In genomic region chr5:174722500-174722899, GRCh38 we compare ENCODE assay signal across 24 cellular contexts. TPM values are rescaled to one million over a fixed set of nuclear protein-coding genes. Genes with fewer than 3 reads are reported as not detected.
DNase-seq lines count a peak whose midpoint lies in the region; ATAC-seq, FAIRE-seq and TF ChIP-seq lines count a peak whose summit lies in the region.
"Had no signal": no experiment of that assay in that cellular context is flagged by ENCODE, and none has a peak within 500 bp of the region (broad histone marks: within the 10 kb centered on the region; RNA-seq: fewer than 3 reads in every experiment).

No MANE protein-coding gene starts in this region.

- no peak overlapping the region for H2BK120ac ChIP-seq in H1 (replicated peaks; ENCODE audit: low read depth, low read length)
- no peak overlapping the region for H2BK120ac ChIP-seq in trophoblast cell (ENCODE audit: insufficient read depth, low read length, poor library complexity)

- no peak overlapping the region for H3K18ac ChIP-seq in H1 (ENCODE audit: extremely low read depth, low read length)
- H3K18ac ChIP-seq in trophoblast cell (ENCODE audit: low read length): no peak overlapping the region

- ATAC-seq in GM23338: no peak
- ATAC-seq: Right ventricle myocardium inferior had no signal

- H3F3A ChIP-seq in GM23338 (replicated peaks; ENCODE audit: low read depth): peaks cover 33% of the 10 kb centered on the region

- no peak for TF ChIP-seq EP300 in H1 (IDR thresholded peaks at IDR 0.05; ENCODE audit: borderline replicate concordance in 1 of 2, low read depth in 2 of 2, low read length in 2 of 2)

- peaks cover 96% of the 10 kb centered on the region for H3K27me3 Mint-ChIP-seq in GM23338 (ENCODE audit: insufficient read depth, low read depth, poor library complexity)
- peaks cover 100% of the 10 kb centered on the region for H3K27me3 Mint-ChIP-seq in nephron (ENCODE audit: low read depth)

- H2AK5ac ChIP-seq in H1 (ENCODE audit: low read depth, low read length): no peak overlapping the region
- no peak overlapping the region for H2AK5ac ChIP-seq in trophoblast cell (ENCODE audit: low read length)

- H3K27ac Mint-ChIP-seq in GM23338 (no peak overlapping the region), nephron (no peak overlapping the region)
- H3K27ac Mint-ChIP-seq: CD4-positive, alpha-beta T cell; H9 had no signal

- H3K9me3 ChIP-seq in H1 (ENCODE audit: insufficient read depth in 2 of 2, low read depth in 1 of 2, low read length in 1 of 2) (no peaks in the 10 kb centered on the region), trophoblast cell (ENCODE audit: insufficient read depth, low read depth, low read length) (no peaks in the 10 kb centered on the region)
- H3K9me3 ChIP-seq: MG63 had no signal

- no peak overlapping the region for H2BK15ac ChIP-seq in H1 (ENCODE audit: low read length)

- H2BK12ac ChIP-seq in H1 (ENCODE audit: low read depth, low read length): no peak overlapping the region
- no peak overlapping the region for H2BK12ac ChIP-seq in trophoblast cell (ENCODE audit: low read length)

- H3K14ac ChIP-seq in H1 (ENCODE audit: insufficient read length): no peak overlapping the region
- no peak overlapping the region for H3K14ac ChIP-seq in trophoblast cell (ENCODE audit: low read length)

- no peak overlapping the region for H3K56ac ChIP-seq in H1 (replicated peaks; ENCODE audit: insufficient read length, low read depth, low read length)

- no peak for FAIRE-seq in H1 (lab: Jason Lieb, UNC)
- FAIRE-seq: A204.1, D721Med, GM19239 had no signal

- no peak overlapping the region for H4K5ac ChIP-seq in H1 (ENCODE audit: insufficient read length, low read depth, low read length)

- no peak for DNase-seq in GM23338 (ENCODE audit: low spot score)
- DNase-seq in H1 (ENCODE audit: low read depth in 1 of 2, low spot score in 2 of 2): no peak
- DNase-seq in trophoblast cell: no peak
- no peak for DNase-seq in stimulated activated CD4-positive, alpha-beta T cell treated with anti-CD3 and anti-CD28 coated beads, Interleukin-12 subunit alpha, Interleukin-12 subunit beta, amount 100 ng/mL, for 4 hours
- DNase-seq in middle frontal gyrus (ENCODE audit: extremely low spot score, low spot score): no peak
- no peak for DNase-seq in GM19240 (ENCODE audit: insufficient read length, low spot score)
- DNase-seq: AML-193; CD4-positive, alpha-beta T cell; H9; IMR-90; KG1; MG63; NCI-H2029; NCI-H446; NCI-H524 treated with DMSO at 0.1 percent for 48 hours; NCI-H774; NK-92 treated with Interleukin-12 subunit alpha and Interleukin-12 subunit beta, amount 100 ng/mL, for 24 hours; PC-9 had no signal

- H3K27ac ChIP-seq in GM23338 (ENCODE audit: low read depth) (no peak overlapping the region), H1 (ENCODE audit: low read depth, low read length) (no peak overlapping the region), trophoblast cell (ENCODE audit: low read depth, low read length) (no peak overlapping the region)
- H3K27ac ChIP-seq: BLaER1 treated with 17β-estradiol and CSF1 and Interleukin-3, amounts not matched to agents 10 nM and 100 nM; PC-9 had no signal

- H3K4me2 ChIP-seq in GM23338 (peak overlapping the region; percentile 84; the same call in 1 of the 2 replicates), H1 (ENCODE audit: insufficient read depth in 1 of 2, low read depth in 2 of 2, low read length in 2 of 2) (no peak overlapping the region; a peak in 1 of 4 replicates), trophoblast cell (ENCODE audit: low read length) (peak overlapping the region; percentile 13)
- H3K4me2 ChIP-seq: BLaER1 treated with 17β-estradiol and CSF1 and Interleukin-3, amounts not matched to agents 10 nM and 100 nM; PC-9 had no signal

- POLR2A ChIA-PET in H1 (lab: Charles Lee; ENCODE audit: partially characterized antibody): no interaction called here

- H3K36me3 ChIP-seq in GM23338 (ENCODE audit: insufficient read depth): no peaks in the 10 kb centered on the region
- H3K36me3 ChIP-seq in H1 (ENCODE audit: control insufficient read depth in 2 of 4, insufficient read depth in 4 of 4, low read length in 3 of 4): no peaks in the 10 kb centered on the region
- peaks cover 17 to 22% of the 10 kb centered on the region in 2 experiments for H3K36me3 ChIP-seq in trophoblast cell (ENCODE audit: control insufficient read depth in 1 of 2, insufficient read depth in 2 of 2, low read length in 2 of 2)
- H3K36me3 ChIP-seq: BLaER1 treated with 17β-estradiol and CSF1 and Interleukin-3, amounts not matched to agents 10 nM and 100 nM; MG63 had no signal

- H3K23me2 ChIP-seq in H1 (ENCODE audit: low read depth, low read length): peaks cover 27% of the 10 kb centered on the region

- H3K4me3 Mint-ChIP-seq in GM23338 (no peak overlapping the region), nephron (peak overlapping the region; percentile 26 to 89 (median 30))
- H3K4me3 Mint-ChIP-seq: CD4-positive, alpha-beta T cell had no signal

- no peak for TF ChIP-seq RAD21 in H1 (IDR thresholded peaks at IDR 0.05 in 1 of 2, conservative IDR thresholded peaks at IDR 0.05 in 1 of 2; ENCODE audit: low read depth in 2 of 2, low read length in 2 of 2)

- H3K9me3 Mint-ChIP-seq in GM23338: no peaks in the 10 kb centered on the region; the same call in 2 of the 3 replicates
- H3K9me3 Mint-ChIP-seq in nephron: no peaks in the 10 kb centered on the region
- H3K9me3 Mint-ChIP-seq: CD4-positive, alpha-beta T cell; H9 had no signal

- no peak overlapping the region for H4K12ac ChIP-seq in trophoblast cell (ENCODE audit: low read depth, low read length)

- no peak overlapping the region for H3K23ac ChIP-seq in H1 (ENCODE audit: insufficient read length)
- H3K23ac ChIP-seq in trophoblast cell (ENCODE audit: low read length): no peak overlapping the region

- H3K9ac ChIP-seq in H1 (replicated peaks in 1 of 4; ENCODE audit: extremely low read depth in 1 of 4, low read depth in 3 of 4, low read length in 3 of 4) (no peak overlapping the region), trophoblast cell (ENCODE audit: low read length) (no peak overlapping the region)
- H3K9ac ChIP-seq: BLaER1 treated with 17β-estradiol and CSF1 and Interleukin-3, amounts not matched to agents 10 nM and 100 nM had no signal

- H4K20me1 ChIP-seq in GM23338 (replicated peaks; ENCODE audit: insufficient read depth) (peaks cover 34% of the 10 kb centered on the region), H1 (replicated peaks in 1 of 2; ENCODE audit: control insufficient read depth in 1 of 2, insufficient read depth in 2 of 2, low read length in 2 of 2) (peaks cover 18 to 19% of the 10 kb centered on the region in 2 experiments)
- H4K20me1 ChIP-seq: BLaER1 treated with 17β-estradiol and CSF1 and Interleukin-3, amounts not matched to agents 10 nM and 100 nM had no signal

- H2BK20ac ChIP-seq in H1 (ENCODE audit: low read length): no peak overlapping the region

- H3K36me3 Mint-ChIP-seq in GM23338 (ENCODE audit: low read depth) (no peaks in the 10 kb centered on the region), nephron (ENCODE audit: low read depth) (no peaks in the 10 kb centered on the region)

- H3K79me1 ChIP-seq in H1 (ENCODE audit: low read depth, low read length) (no peaks in the 10 kb centered on the region), trophoblast cell (ENCODE audit: low read length) (peaks cover 79% of the 10 kb centered on the region)

- H3K4me1 ChIP-seq in GM23338 (ENCODE audit: insufficient read depth): peaks cover 65% of the 10 kb centered on the region
- H3K4me1 ChIP-seq in H1 (replicated peaks in 1 of 4; ENCODE audit: control insufficient read depth in 3 of 4, insufficient read depth in 4 of 4, low read length in 3 of 4): peaks cover 17 to 28% (median 20%) of the 10 kb centered on the region in 4 experiments
- peaks cover 24 to 37% of the 10 kb centered on the region in 2 experiments for H3K4me1 ChIP-seq in trophoblast cell (ENCODE audit: control insufficient read depth in 1 of 2, insufficient read depth in 2 of 2, low read length in 2 of 2)
- H3K4me1 ChIP-seq: BLaER1 treated with 17β-estradiol and CSF1 and Interleukin-3, amounts not matched to agents 10 nM and 100 nM had no signal

- no peak for TF ChIP-seq POLR2A in H1 (IDR thresholded peaks at IDR 0.05; ENCODE audit: control extremely low read depth in 1 of 2, low read depth in 2 of 2, low read length in 2 of 2)

- H3K27me3 ChIP-seq in GM23338 (ENCODE audit: insufficient read depth) (peaks cover 98% of the 10 kb centered on the region), H1 (replicated peaks in 1 of 4; ENCODE audit: control insufficient read depth in 3 of 4, extremely low read depth in 1 of 4, insufficient read depth in 3 of 4, low read length in 3 of 4) (peaks cover 69 to 97% (median 92%) of the 10 kb centered on the region in 4 experiments), trophoblast cell (ENCODE audit: insufficient read depth, low read length) (no peaks in the 10 kb centered on the region)

- H4K91ac ChIP-seq in H1 (replicated peaks; ENCODE audit: insufficient read length, low read length) (no peak overlapping the region), trophoblast cell (ENCODE audit: low read depth, low read length) (no peak overlapping the region)

- H2AFZ ChIP-seq in GM23338 (no peak overlapping the region), H1 (ENCODE audit: low read length) (no peak overlapping the region), trophoblast cell (ENCODE audit: insufficient read depth, low read length, poor library complexity) (no peak overlapping the region)
- H2AFZ ChIP-seq: PC-9 had no signal

- H2BK5ac ChIP-seq in H1 (ENCODE audit: low read depth, low read length): no peak overlapping the region
- no peak overlapping the region for H2BK5ac ChIP-seq in trophoblast cell (ENCODE audit: low read depth, low read length, poor library complexity)

- H3K4ac ChIP-seq in H1 (replicated peaks; ENCODE audit: insufficient read length, low read depth, low read length) (no peak overlapping the region), trophoblast cell (ENCODE audit: low read depth, low read length) (no peak overlapping the region)

- H3K4me3 ChIP-seq in GM23338 (no peak overlapping the region), H1 (ENCODE audit: extremely low read depth in 1 of 4, insufficient read depth in 2 of 4, low read depth in 3 of 4, low read length in 4 of 4) (no peak overlapping the region), trophoblast cell (ENCODE audit: low read depth, low read length) (no peak overlapping the region)
- H3K4me3 ChIP-seq: BLaER1 treated with 17β-estradiol and CSF1 and Interleukin-3, amounts not matched to agents 10 nM and 100 nM; MG63; PC-9 had no signal

- no peaks in the 10 kb centered on the region for H3K9me2 ChIP-seq in GM23338 (ENCODE audit: insufficient read depth)

- H4K8ac ChIP-seq in H1 (ENCODE audit: extremely low read depth, insufficient read depth, low read length) (no peak overlapping the region), trophoblast cell (ENCODE audit: low read depth, low read length) (no peak overlapping the region)

- 24% methylated on average over 4 of the region's 4 CpGs; no CpG with 5 or more reads in 1 of the 2 experiments for WGBS in H1 (ENCODE audit: extremely low coverage in 1 of 2, insufficient coverage in 1 of 2, insufficient read length in 1 of 2, insufficient replicate concordance in 2 of 2, low coverage in 1 of 2, low lambda C conversion rate in 2 of 2, missing lambda C conversion rate in 1 of 2), 2 experiments
- no CpG with 5 or more reads among the region's 4 CpGs for WGBS in trophoblast cell (ENCODE audit: extremely low coverage, insufficient coverage, insufficient read length)

- CTCF ChIA-PET in H1 (lab: Charles Lee; ENCODE audit: partially characterized antibody): interaction anchor here (0.9 to 1.0 kb wide), 2 partner anchors 201 to 258 kb away, joined by 3 to 4 read pairs; no protein-coding TSS in a partner anchor

- H3K4me1 Mint-ChIP-seq in GM23338 (peaks cover 55% of the 10 kb centered on the region), nephron (peaks cover 32% of the 10 kb centered on the region)

- TF ChIP-seq CTCF in GM23338 (conservative IDR thresholded peaks at IDR 0.05; ENCODE audit: low read depth in 2 of 2): no peak
- TF ChIP-seq CTCF in H1 (IDR thresholded peaks at IDR 0.05; ENCODE audit: control extremely low read depth in 1 of 3, insufficient read depth in 1 of 3, low read depth in 1 of 3, low read length in 3 of 3): no peak
- no peak for TF ChIP-seq CTCF in nephron (IDR thresholded peaks at IDR 0.05; ENCODE audit: unreplicated experiment in 3 of 3)

- no peaks in the 10 kb centered on the region for H3K79me2 ChIP-seq in GM23338 (replicated peaks; ENCODE audit: insufficient read depth)
- H3K79me2 ChIP-seq in H1 (ENCODE audit: control insufficient read depth in 1 of 2, insufficient read depth in 2 of 2, low read length in 2 of 2): no peaks in the 10 kb centered on the region
- peaks cover 49% of the 10 kb centered on the region for H3K79me2 ChIP-seq in trophoblast cell (ENCODE audit: control insufficient read depth, insufficient read depth, low read length, poor library complexity)

RNA-seq across cellular contexts. Expression of gene MSX2, which starts 1.9 kb away (rescaled TPM):
- 0.17 and 0.62 TPM in 2 replicates for total RNA-seq in GM23338 (2014; rRNA removed; shearing (Covaris generic))
- polyA plus RNA-seq in GM23338 (2016; fragmentation: Nextera tagmentation; extraction: Ambion mirVana) (0.37 and 0.47 TPM in 2 replicates), H1 (2011; rRNA removed) (0.24 and 0.30 TPM in 2 replicates)
- total RNA-seq in H1 (2021; fragmentation: NEBNext Ultra II Directional; extraction: Animal tissue kit (Norgen Biotek cat#: 25700)): 0.38 and 0.47 TPM in 2 replicates
- polyA plus RNA-seq in H1 (2011; cell fraction: cytosol; rRNA removed): 0.30 TPM
- polyA plus RNA-seq in H1 (2011; cell fraction: nucleus; rRNA removed): 0.86 TPM
- 0.20 to 0.70 TPM (median 0.50 TPM) in 4 replicates for polyA plus RNA-seq in H1 (2012, experiment 1 of 2)
- polyA plus RNA-seq in H1 (2012, experiment 2 of 2): 0.46 TPM
- polyA plus RNA-seq in H1 (2013, experiment 1 of 2): 0.43 TPM
- 0.42 TPM for polyA plus RNA-seq in H1 (2013, experiment 2 of 2)
- polyA minus RNA-seq in H1 (2011; rRNA and poly(A)+ RNA removed): 0.29 and 0.73 TPM in 2 replicates
- polyA minus RNA-seq in H1 (2011; cell fraction: cytosol; rRNA and poly(A)+ RNA removed): 2.0 TPM
- not detected for polyA minus RNA-seq in H1 (2011; cell fraction: nucleus; rRNA and poly(A)+ RNA removed)
- 523 and 535 TPM in 2 replicates for polyA plus RNA-seq in trophoblast cell (2013)
- total RNA-seq: PC-9 had no signal

Comparison
In these comparisons a context has a peak if more than half of its experiments do, and no peak if none do; other contexts are left out.
1. H3K4me2 ChIP-seq: peak in GM23338 (single experiment) and trophoblast cell (single experiment); none in H1 (0 of 2).